In genomic region chr9:119195521-119195920, GRCh38 we compare ENCODE assay signal across 15 cellular contexts.
DNase-seq lines count a peak whose midpoint lies in the region; ATAC-seq and TF ChIP-seq lines count a peak whose summit lies in the region.
"Had no signal": no experiment of that assay in that cellular context is flagged by ENCODE, and none has a peak within 500 bp of the region (broad histone marks: within the 10 kb centered on the region; RNA-seq: fewer than 3 reads in every experiment).

No MANE protein-coding gene starts in this region.

- no peak overlapping the region for H3K56ac ChIP-seq in H9 (ENCODE audit: insufficient read length, low read depth, low read length)

- no peak overlapping the region for H4K8ac ChIP-seq in H9 (replicated peaks; ENCODE audit: insufficient read length, low read depth, low read length)

- H3K4me2 ChIP-seq in H9 (ENCODE audit: insufficient read depth, insufficient read length, low read length): no peak overlapping the region
- H3K4me2 ChIP-seq: BLaER1 treated with 17β-estradiol and CSF1 and Interleukin-3, amounts not matched to agents 10 nM and 100 nM had no signal

- H3K27ac ChIP-seq in H9 (ENCODE audit: insufficient read length, low read depth, low read length) (no peak overlapping the region), iPS DF 6.9 (ENCODE audit: low read length) (no peak overlapping the region)
- H3K27ac ChIP-seq: BLaER1 treated with 17β-estradiol and CSF1 and Interleukin-3, amounts not matched to agents 10 nM and 100 nM had no signal

- H2BK20ac ChIP-seq in H9 (ENCODE audit: low read depth, low read length, poor library complexity, severe bottlenecking): no peak overlapping the region

- H2BK120ac ChIP-seq in H9 (ENCODE audit: low read depth, low read length, poor library complexity, severe bottlenecking): no peak overlapping the region

- no peak overlapping the region for H3K9ac ChIP-seq in H9 (ENCODE audit: extremely low read depth, insufficient read length, low read length)
- H3K9ac ChIP-seq: BLaER1 treated with 17β-estradiol and CSF1 and Interleukin-3, amounts not matched to agents 10 nM and 100 nM had no signal

- H3K27me3 ChIP-seq in H9 (ENCODE audit: insufficient read depth, low read length): no peaks in the 10 kb centered on the region
- H3K27me3 ChIP-seq in iPS DF 6.9 (ENCODE audit: control insufficient read depth, insufficient read depth, low read length): no peaks in the 10 kb centered on the region
- H3K27me3 ChIP-seq: BLaER1 treated with 17β-estradiol and CSF1 and Interleukin-3, amounts not matched to agents 10 nM and 100 nM had no signal

- peaks cover 0 to 2% (median 0%) of the 10 kb centered on the region in 3 experiments; a peak in 3 of 7 replicates for H3K36me3 Mint-ChIP-seq in H9 (ENCODE audit: insufficient read depth in 1 of 3, low read depth in 3 of 3)
- H3K36me3 Mint-ChIP-seq: CD4-positive, CD25-positive, alpha-beta regulatory T cell had no signal

- no CpG with 5 or more reads among the region's 2 CpGs for WGBS in H9 (ENCODE audit: extremely low coverage, insufficient read length, low lambda C conversion rate)
- no CpG with 5 or more reads among the region's 2 CpGs for WGBS in iPS DF 6.9 (ENCODE audit: insufficient coverage, insufficient read length)

- H3K9me3 ChIP-seq in H9 (ENCODE audit: control insufficient read depth, low read depth, low read length): no peaks in the 10 kb centered on the region
- H3K9me3 ChIP-seq in iPS DF 6.9 (ENCODE audit: control insufficient read depth, insufficient read depth, low read length): no peaks in the 10 kb centered on the region
- H3K9me3 ChIP-seq: BLaER1 treated with 17β-estradiol and CSF1 and Interleukin-3, amounts not matched to agents 10 nM and 100 nM had no signal

- no peaks in the 10 kb centered on the region for H3K23me2 ChIP-seq in H9 (ENCODE audit: insufficient read length, low read depth, low read length, poor library complexity, severe bottlenecking)

- H3K36me3 ChIP-seq in iPS DF 6.9 (ENCODE audit: control insufficient read depth, insufficient read depth, low read length): no peaks in the 10 kb centered on the region
- H3K36me3 ChIP-seq: BLaER1 treated with 17β-estradiol and CSF1 and Interleukin-3, amounts not matched to agents 10 nM and 100 nM had no signal

- DNase-seq in COR-L47 (lab: John Stamatoyannopoulos, UW) (peak; percentile 54), H9 (peak; percentile 57), NCI-H69 (lab: John Stamatoyannopoulos, UW) (peak; percentile 90), iPS DF 6.9 (ENCODE audit: low read depth, low spot score) (peak; percentile 13), dermis blood vessel endothelial cell (no peak), left colon (no peak), NCI-H2196 treated with DMSO at 0.1 percent for 48 hours (lab: John Stamatoyannopoulos, UW; ENCODE audit: unreplicated experiment) (no peak)
- DNase-seq: ACHN; Calu3; CD4-positive, CD25-positive, alpha-beta regulatory T cell; DMS153; DMS79 treated with DMSO at 0.1 percent for 48 hours; EL; IMR-90 had no signal

- intact Hi-C loops in left colon (cut with DNase I, micrococcal nuclease): no loop called here

- H3K27ac Mint-ChIP-seq in H9: no peak overlapping the region
- H3K27ac Mint-ChIP-seq: CD4-positive, CD25-positive, alpha-beta regulatory T cell had no signal

- no peak for TF ChIP-seq CTCF in H9 (conservative IDR thresholded peaks at IDR 0.05)

- no peak overlapping the region for H3K18ac ChIP-seq in H9 (ENCODE audit: insufficient read length, low read depth, low read length)

- no peak overlapping the region for H4K5ac ChIP-seq in H9 (ENCODE audit: insufficient read length, low read depth, low read length)

- H4K20me1 ChIP-seq in H9 (ENCODE audit: control insufficient read depth, insufficient read depth, insufficient read length): no peaks in the 10 kb centered on the region
- H4K20me1 ChIP-seq: BLaER1 treated with 17β-estradiol and CSF1 and Interleukin-3, amounts not matched to agents 10 nM and 100 nM had no signal

- ATAC-seq in left colon: no peak

- H2AK5ac ChIP-seq in H9 (ENCODE audit: insufficient read length, low read length): no peak overlapping the region

- H3T11ph ChIP-seq in H9 (ENCODE audit: low read length): no peak overlapping the region

- no peaks in the 10 kb centered on the region for H3K79me1 ChIP-seq in H9 (ENCODE audit: insufficient read depth, low read depth, low read length, poor library complexity, severe bottlenecking)

- no peaks in the 10 kb centered on the region for H3K79me2 ChIP-seq in H9 (ENCODE audit: insufficient read depth, low read length)

- H3K4me1 ChIP-seq in H9 (ENCODE audit: insufficient read depth, low read length): peaks cover 3% of the 10 kb centered on the region; the same call in 1 of the 2 replicates
- 0 out of 2 replicates have a peak, but pooled peaks cover 1% of the 10 kb centered on the region for H3K4me1 ChIP-seq in iPS DF 6.9 (ENCODE audit: control insufficient read depth, insufficient read depth, low read length)

- no peaks in the 10 kb centered on the region for H3K9me3 Mint-ChIP-seq in H9

- H3K23ac ChIP-seq in H9 (ENCODE audit: insufficient read length, low read depth, low read length): no peak overlapping the region

- no peak overlapping the region for H3K4ac ChIP-seq in H9 (ENCODE audit: low read depth, low read length)

- H3K27me3 Mint-ChIP-seq in H9 (ENCODE audit: low read depth): no peaks in the 10 kb centered on the region
- H3K27me3 Mint-ChIP-seq: CD4-positive, CD25-positive, alpha-beta regulatory T cell had no signal

- no peak overlapping the region for H2BK12ac ChIP-seq in H9 (ENCODE audit: insufficient read length, low read depth, low read length)

- H2BK15ac ChIP-seq in H9 (ENCODE audit: low read depth, low read length): no peak overlapping the region

- H3K14ac ChIP-seq in H9 (ENCODE audit: insufficient read depth, low read length): no peak overlapping the region

- no peak overlapping the region for H4K91ac ChIP-seq in H9 (ENCODE audit: insufficient read length, low read depth, low read length)

- no peak overlapping the region for H2BK5ac ChIP-seq in H9 (ENCODE audit: insufficient read length, low read length)

- H2AFZ ChIP-seq in H9 (ENCODE audit: low read length): no peak overlapping the region

- no peak overlapping the region for H3K4me3 Mint-ChIP-seq in H9
- H3K4me3 Mint-ChIP-seq: CD4-positive, CD25-positive, alpha-beta regulatory T cell had no signal

- no peak overlapping the region for H3K4me3 ChIP-seq in iPS DF 6.9 (ENCODE audit: low read length)
- H3K4me3 ChIP-seq: BLaER1 treated with 17β-estradiol and CSF1 and Interleukin-3, amounts not matched to agents 10 nM and 100 nM had no signal

- H3K4me1 Mint-ChIP-seq in H9: peaks cover 16% of the 10 kb centered on the region in 2 experiments
- H3K4me1 Mint-ChIP-seq: CD4-positive, CD25-positive, alpha-beta regulatory T cell had no signal

Comparison
In these comparisons a context has a peak if more than half of its experiments do, and no peak if none do; other contexts are left out.
1. DNase-seq: peak in COR-L47 (single experiment), H9 (single experiment), NCI-H69 (single experiment) and iPS DF 6.9 (single experiment); none in dermis blood vessel endothelial cell (single experiment), left colon (0 of 2) and NCI-H2196 treated with DMSO at 0.1 percent for 48 hours (single experiment).